ENCODE assay signal across 8 cellular contexts in the genomic region with DNA sequence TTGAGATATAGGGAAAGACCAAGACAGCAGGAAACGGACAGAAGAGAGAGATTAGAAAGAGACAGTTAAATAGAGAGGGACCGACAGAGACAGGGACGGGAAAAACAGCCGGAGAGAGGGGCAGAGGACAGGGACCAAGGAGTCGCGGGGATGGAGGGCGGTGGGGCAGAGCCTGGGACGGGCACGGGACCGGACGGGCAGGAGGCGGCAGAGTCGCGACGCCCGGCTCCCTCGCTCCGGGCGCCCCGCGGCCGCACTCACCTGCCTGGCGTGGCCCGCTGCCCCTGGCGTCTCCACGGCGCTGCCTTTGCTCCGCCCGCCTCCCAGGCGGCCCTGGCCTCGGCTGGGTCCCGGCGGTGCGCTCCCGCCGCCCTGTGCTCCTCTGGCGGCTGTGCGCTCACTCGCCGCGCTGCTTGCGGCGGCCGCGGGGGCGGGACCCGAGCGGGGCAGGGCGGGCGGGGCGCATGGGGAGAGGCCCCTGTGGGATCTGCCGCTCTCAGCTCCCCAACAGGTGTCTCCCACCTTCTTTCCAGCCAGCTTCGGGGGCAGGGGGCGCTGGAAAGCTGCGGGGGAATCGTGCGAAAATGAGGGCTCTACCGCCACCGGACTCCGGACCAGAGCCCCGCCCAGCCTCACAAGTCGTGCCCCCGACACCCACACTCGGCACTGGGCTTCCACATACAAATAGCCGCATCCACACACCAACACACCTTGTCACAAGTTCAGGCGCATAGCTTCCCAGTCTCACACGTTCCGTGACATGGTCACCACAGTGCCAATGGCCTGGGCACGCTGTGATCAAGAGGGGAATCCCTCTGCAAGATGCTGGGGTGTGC. TPM values are rescaled to one million over a fixed set of nuclear protein-coding genes. Genes with fewer than 3 reads are reported as not detected.
DNase-seq lines count a peak whose midpoint lies in the region; TF ChIP-seq lines count a peak whose summit lies in the region.

A gene with protein sequence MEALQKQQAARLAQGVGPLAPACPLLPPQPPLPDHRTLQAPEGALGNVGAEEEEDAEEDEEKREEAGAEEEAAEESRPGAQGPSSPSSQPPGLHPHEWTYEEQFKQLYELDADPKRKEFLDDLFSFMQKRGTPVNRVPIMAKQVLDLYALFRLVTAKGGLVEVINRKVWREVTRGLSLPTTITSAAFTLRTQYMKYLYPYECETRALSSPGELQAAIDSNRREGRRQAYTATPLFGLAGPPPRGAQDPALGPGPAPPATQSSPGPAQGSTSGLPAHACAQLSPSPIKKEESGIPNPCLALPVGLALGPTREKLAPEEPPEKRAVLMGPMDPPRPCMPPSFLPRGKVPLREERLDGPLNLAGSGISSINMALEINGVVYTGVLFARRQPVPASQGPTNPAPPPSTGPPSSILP (minus strand): TSS at position 411 of the 836 bp plus-strand sequence. CDS start 1,052 bp downstream, outside the sequence.

- H3K27me3 ChIP-seq in OCI-LY3 (ENCODE audit: low read depth, low read length) (peaks cover 42% of the 10 kb centered on the region), ascending aorta (peaks cover 12% of the 10 kb centered on the region)

- H2AFZ ChIP-seq in OCI-LY3 (ENCODE audit: low read depth, low read length) = no peak within 1 kb of the TSS

- H3K4me1 ChIP-seq in OCI-LY3 (ENCODE audit: low read length) (peaks cover 7% of the 10 kb centered on the region; the same call in 1 of the 2 replicates), ascending aorta (peaks cover 9% of the 10 kb centered on the region in 2 donors)

- DNase-seq in DMS 273 (lab: John Stamatoyannopoulos, UW; ENCODE audit: unreplicated experiment) (peak; percentile 73), DMS 273 treated with DMSO at 0.1 percent for 48 hours (lab: John Stamatoyannopoulos, UW) (no peak), ascending aorta (ENCODE audit: low spot score in 2 of 2) (no peak), HCEC 1CT (no peak), C1 segment of cervical spinal cord (lab: John Stamatoyannopoulos, UW) (no peak)
- DNase-seq in stimulated activated CD4-positive, alpha-beta T cell treated with anti-CD3 and anti-CD28 coated beads, Interleukin-2, amount 100 ng/mL, for 24 hours = peak; percentile 50 to 64

- no peak within 1 kb of the TSS for H3K27ac ChIP-seq in OCI-LY3 (ENCODE audit: low read length)
- H3K27ac ChIP-seq in ascending aorta = no peak within 1 kb of the TSS

- H3K4me3 ChIP-seq in OCI-LY3 (ENCODE audit: low read length) (peak within 1 kb of the TSS; percentile 71), ascending aorta (peak within 1 kb of the TSS; percentile 48 to 66), iPS-18c (ENCODE audit: insufficient read depth, low read depth, low read length) (peak within 1 kb of the TSS; percentile 53)

- no peaks in the 10 kb centered on the region for H3K9me3 ChIP-seq in OCI-LY3 (ENCODE audit: insufficient read depth, low read length)
- no peaks in the 10 kb centered on the region for H3K9me3 ChIP-seq in ascending aorta
- H3K9me3 ChIP-seq in iPS-18c (ENCODE audit: control insufficient read depth, insufficient read depth, low read length) = no peaks in the 10 kb centered on the region

- peak within 1 kb of the TSS; percentile 71 for H3K4me2 ChIP-seq in OCI-LY3 (ENCODE audit: low read length)

- no peaks in the 10 kb centered on the region for H3K79me2 ChIP-seq in OCI-LY3 (ENCODE audit: low read length)

- intact Hi-C loops in ascending aorta (cut with DNase I) = no loop called here

- no peaks in the 10 kb centered on the region for H4K20me1 ChIP-seq in OCI-LY3 (ENCODE audit: insufficient read depth, low read length)

- H3K9ac ChIP-seq in OCI-LY3 (ENCODE audit: low read length) = no peak within 1 kb of the TSS

- no peak for TF ChIP-seq CTCF in OCI-LY3 (IDR thresholded peaks at IDR 0.05; ENCODE audit: low read depth, low read length)
- TF ChIP-seq CTCF in ascending aorta (IDR thresholded peaks at IDR 0.05) = no peak

- H3K36me3 ChIP-seq in OCI-LY3 (replicated peaks; ENCODE audit: low read depth, low read length) (no peaks in the 10 kb centered on the region), ascending aorta (no peaks in the 10 kb centered on the region)

RNA-seq across cellular contexts. Expression of the gene that starts here (rescaled TPM):
- not detected for total RNA-seq in ascending aorta

Comparison
In these comparisons a context has a peak if more than half of its experiments do, and no peak if none do; other contexts are left out.
1. DNase-seq: peak in DMS 273 (single experiment) and stimulated activated CD4-positive, alpha-beta T cell treated with anti-CD3 and anti-CD28 coated beads, Interleukin-2, amount 100 ng/mL, for 24 hours (2 of 2); none in DMS 273 treated with DMSO at 0.1 percent for 48 hours (single experiment), ascending aorta (0 of 2), HCEC 1CT (single experiment) and C1 segment of cervical spinal cord (0 of 14).
2. Peak in every context shown above with its lines, with median percentiles within 50 percentile points of each other: H3K4me3 ChIP-seq.